Comparison of ENCODE assay signal across 15 cellular contexts in genomic region chr3:15707779-15708178, GRCh38.
DNase-seq lines count a peak whose midpoint lies in the region; ATAC-seq and TF ChIP-seq lines count a peak whose summit lies in the region.
"Had no signal": no experiment of that assay in that cellular context is flagged by ENCODE, and none has a peak within 500 bp of the region (broad histone marks: within the 10 kb centered on the region; RNA-seq: fewer than 3 reads in every experiment).

No MANE protein-coding gene starts in this region.

- ATAC-seq in Panc1 (peak; percentile 58; the same call in 1 of the 2 replicates), omental fat pad (ENCODE audit: low FRiP score) (no peak)
- no peak for ATAC-seq in stimulated activated effector memory CD8-positive, alpha-beta T cell treated with anti-CD3 and anti-CD28 coated beads, Interleukin-12 subunit alpha, Interleukin-12 subunit beta, amount 100 ng/mL, for 72 hours
- ATAC-seq: GM12878 had no signal

- intact Hi-C loops in Panc1 (cut with micrococcal nuclease; ENCODE audit: unreplicated experiment) (no loop called here), posterior cingulate gyrus (cut with DNase I) (no loop called here)

- H3K27ac Mint-ChIP-seq in activated naive CD4-positive, alpha-beta T cell treated with anti-CD3 and anti-CD28 coated beads, Interleukin-2, amount 50 U/mL, for 24 hours, result peak overlapping the region; percentile 39
- peak overlapping the region; percentile 48 for H3K27ac Mint-ChIP-seq in osteocyte (ENCODE audit: unreplicated experiment)
- H3K27ac Mint-ChIP-seq in stimulated activated effector memory CD8-positive, alpha-beta T cell treated with anti-CD3 and anti-CD28 coated beads, Interleukin-12 subunit alpha, Interleukin-12 subunit beta, amount 100 ng/mL, for 72 hours, result peak overlapping the region; percentile 26
- H3K27ac Mint-ChIP-seq: B cell, H9 had no signal

- no peaks in the 10 kb centered on the region for H3K27me3 Mint-ChIP-seq in activated naive CD4-positive, alpha-beta T cell treated with anti-CD3 and anti-CD28 coated beads, Interleukin-2, amount 50 U/mL, for 24 hours
- H3K27me3 Mint-ChIP-seq in osteocyte (ENCODE audit: unreplicated experiment), result no peaks in the 10 kb centered on the region
- H3K27me3 Mint-ChIP-seq: B cell; CD4-positive, alpha-beta memory T cell had no signal

- H3K4me3 Mint-ChIP-seq in activated naive CD4-positive, alpha-beta T cell treated with anti-CD3 and anti-CD28 coated beads, Interleukin-2, amount 50 U/mL, for 24 hours, result no peak overlapping the region
- H3K4me3 Mint-ChIP-seq in osteocyte (ENCODE audit: unreplicated experiment), result no peak overlapping the region
- no peak overlapping the region for H3K4me3 Mint-ChIP-seq in stimulated activated effector memory CD8-positive, alpha-beta T cell treated with anti-CD3 and anti-CD28 coated beads, Interleukin-12 subunit alpha, Interleukin-12 subunit beta, amount 100 ng/mL, for 72 hours
- H3K4me3 Mint-ChIP-seq: B cell; CD4-positive, alpha-beta memory T cell; H9 had no signal

- no peaks in the 10 kb centered on the region for H3K27me3 ChIP-seq in Panc1 (ENCODE audit: control insufficient read depth, insufficient read depth, low read length)

- peaks cover 37% of the 10 kb centered on the region for H3K36me3 Mint-ChIP-seq in activated naive CD4-positive, alpha-beta T cell treated with anti-CD3 and anti-CD28 coated beads, Interleukin-2, amount 50 U/mL, for 24 hours
- H3K36me3 Mint-ChIP-seq in osteocyte (ENCODE audit: unreplicated experiment), result peaks cover 62% of the 10 kb centered on the region
- H3K36me3 Mint-ChIP-seq in stimulated activated effector memory CD8-positive, alpha-beta T cell treated with anti-CD3 and anti-CD28 coated beads, Interleukin-12 subunit alpha, Interleukin-12 subunit beta, amount 100 ng/mL, for 72 hours, result peaks cover 73% of the 10 kb centered on the region

- peak overlapping the region; percentile 65 for H3K27ac ChIP-seq in Panc1 (ENCODE audit: low read length)
- H3K27ac ChIP-seq: C4-2B had no signal

- no peak for DNase-seq in activated naive CD4-positive, alpha-beta T cell (lab: John Stamatoyannopoulos, UW)
- DNase-seq in Panc1 (ENCODE audit: low read depth, low spot score) (no peak), osteocyte (ENCODE audit: extremely low spot score, unreplicated experiment) (no peak), omental fat pad (ENCODE audit: low spot score) (no peak), posterior cingulate gyrus (no peak)
- no peak for DNase-seq in stimulated activated effector memory CD8-positive, alpha-beta T cell treated with anti-CD3 and anti-CD28 coated beads, Interleukin-12 subunit alpha, Interleukin-12 subunit beta, amount 100 ng/mL, for 72 hours (ENCODE audit: low spot score in 2 of 2)
- DNase-seq: ACHN; CD4-positive, alpha-beta memory T cell; DMS79; GOT3; H9 had no signal

- CTCF ChIA-PET in Panc1 (lab: Charles Lee), result no interaction called here

- POLR2A ChIA-PET in Panc1 (lab: Charles Lee), result no interaction called here

- H3K4me3 ChIP-seq in Panc1 (ENCODE audit: low read depth in 2 of 2, low read length in 2 of 2), result no peak overlapping the region
- H3K4me3 ChIP-seq: GM12878 had no signal

- no peaks in the 10 kb centered on the region; the same call in 1 of the 2 replicates for H3K4me1 ChIP-seq in Panc1 (ENCODE audit: control insufficient read depth, insufficient read depth, low read length)

- H3K9me3 ChIP-seq in Panc1 (ENCODE audit: control insufficient read depth, insufficient read depth, low read depth, low read length), result no peaks in the 10 kb centered on the region

- BruUV-seq in Panc1 (replicated peaks; lab: Mats Ljungman, UMichigan), result no TSS peak

- no peaks in the 10 kb centered on the region for H3K4me1 Mint-ChIP-seq in activated naive CD4-positive, alpha-beta T cell treated with anti-CD3 and anti-CD28 coated beads, Interleukin-2, amount 50 U/mL, for 24 hours
- H3K4me1 Mint-ChIP-seq in osteocyte (ENCODE audit: unreplicated experiment), result peaks cover 13% of the 10 kb centered on the region
- H3K4me1 Mint-ChIP-seq in stimulated activated effector memory CD8-positive, alpha-beta T cell treated with anti-CD3 and anti-CD28 coated beads, Interleukin-12 subunit alpha, Interleukin-12 subunit beta, amount 100 ng/mL, for 72 hours, result no peaks in the 10 kb centered on the region
- H3K4me1 Mint-ChIP-seq: B cell; CD4-positive, alpha-beta memory T cell had no signal

- TF ChIP-seq CTCF in Panc1 (IDR thresholded peaks at IDR 0.05) (no peak), osteocyte (IDR thresholded peaks at IDR 0.05) (no peak), omental fat pad (IDR thresholded peaks at IDR 0.05) (no peak)

- in situ Hi-C loops in Panc1 (cut with HindIII; ENCODE audit: low pct_unique_long_range_greater_than_20kb, low sequenced_read_pairs), result no loop called here

- H3K36me3 ChIP-seq in Panc1 (ENCODE audit: control insufficient read depth, insufficient read depth, low read length), result peaks cover 40% of the 10 kb centered on the region

- H3K9me3 Mint-ChIP-seq in activated naive CD4-positive, alpha-beta T cell treated with anti-CD3 and anti-CD28 coated beads, Interleukin-2, amount 50 U/mL, for 24 hours, result peaks cover 5% of the 10 kb centered on the region
- H3K9me3 Mint-ChIP-seq in osteocyte (ENCODE audit: unreplicated experiment), result no peaks in the 10 kb centered on the region
- H3K9me3 Mint-ChIP-seq in stimulated activated effector memory CD8-positive, alpha-beta T cell treated with anti-CD3 and anti-CD28 coated beads, Interleukin-12 subunit alpha, Interleukin-12 subunit beta, amount 100 ng/mL, for 72 hours, result no peaks in the 10 kb centered on the region
- H3K9me3 Mint-ChIP-seq: H9 had no signal
